Comparison of ENCODE assay signal across 17 cellular contexts in the genomic region with DNA sequence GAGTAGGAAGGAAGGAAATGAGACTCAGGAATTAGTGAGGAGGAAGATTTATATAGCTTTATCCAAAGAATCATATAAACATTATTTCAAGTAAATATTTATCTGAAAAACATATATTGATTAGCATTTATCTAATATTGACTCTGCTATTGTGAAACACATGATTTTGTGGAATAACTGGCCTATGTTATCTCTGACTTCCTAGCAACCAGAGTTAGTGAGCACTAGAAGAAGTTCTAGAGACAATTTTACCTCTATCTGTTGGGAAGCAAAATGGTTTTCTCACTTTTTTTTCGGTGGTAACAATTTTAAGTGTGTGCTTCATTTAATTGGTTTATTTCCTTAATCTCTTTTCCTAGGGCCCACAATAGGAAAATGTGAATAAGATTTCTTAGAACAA.
"Had no signal": no experiment of that assay in that cellular context is flagged by ENCODE, and none has a peak within 500 bp of the region (broad histone marks: within the 10 kb centered on the region; RNA-seq: fewer than 3 reads in every experiment).

No MANE protein-coding gene starts in this region.

- H3K27ac ChIP-seq: neural progenitor cell, pancreas, suprapubic skin had no signal

- H3K27me3 Mint-ChIP-seq: activated naive CD8-positive, alpha-beta T cell treated with anti-CD3 and anti-CD28 coated beads, Interleukin-2, amount 10 ng/mL, durations not matched to agents 7 days and 5 days; type B pancreatic cell had no signal

- H3K9me3 ChIP-seq: breast epithelium, heart left ventricle, left lung, pancreas, suprapubic skin had no signal

- H3K4me3 Mint-ChIP-seq: activated naive CD8-positive, alpha-beta T cell treated with anti-CD3 and anti-CD28 coated beads, Interleukin-2, amount 10 ng/mL, durations not matched to agents 7 days and 5 days; neural progenitor cell; type B pancreatic cell had no signal

- H3K9me3 Mint-ChIP-seq: neural progenitor cell, type B pancreatic cell had no signal

- H3K27me3 ChIP-seq: breast epithelium, heart left ventricle, left lung, neural progenitor cell, pancreas, suprapubic skin had no signal

- H3K4me1 ChIP-seq: pancreas had no signal

- H3K36me3 ChIP-seq: breast epithelium, neural progenitor cell, pancreas, suprapubic skin had no signal

- H3K4me2 ChIP-seq: neural progenitor cell had no signal

- H3K4me3 ChIP-seq: breast epithelium, heart left ventricle, left lung, neural progenitor cell, pancreas, skin epidermis, suprapubic skin had no signal

- H3K9ac ChIP-seq: neural progenitor cell had no signal

- H3K27ac Mint-ChIP-seq: activated naive CD8-positive, alpha-beta T cell treated with anti-CD3 and anti-CD28 coated beads, Interleukin-2, amount 10 ng/mL, durations not matched to agents 7 days and 5 days; neural progenitor cell; type B pancreatic cell had no signal

- DNase-seq: activated CD4-positive, CD25-positive, alpha-beta regulatory T cell treated with anti-CD3 and anti-CD28 coated beads, Interleukin-2, amount 50 U/mL, for 72 hours; activated gamma-delta T cell; activated naive CD8-positive, alpha-beta T cell treated with anti-CD3 and anti-CD28 coated beads, Interleukin-2, amount 10 ng/mL, durations not matched to agents 7 days and 5 days; aorta; foreskin melanocyte; heart left ventricle; islet precursor cell; left lung; mesenchymal stem cell; pancreas; SHP77; T-helper 2 cell had no signal

- H2AFZ ChIP-seq: neural progenitor cell had no signal
